In the genomic region with DNA sequence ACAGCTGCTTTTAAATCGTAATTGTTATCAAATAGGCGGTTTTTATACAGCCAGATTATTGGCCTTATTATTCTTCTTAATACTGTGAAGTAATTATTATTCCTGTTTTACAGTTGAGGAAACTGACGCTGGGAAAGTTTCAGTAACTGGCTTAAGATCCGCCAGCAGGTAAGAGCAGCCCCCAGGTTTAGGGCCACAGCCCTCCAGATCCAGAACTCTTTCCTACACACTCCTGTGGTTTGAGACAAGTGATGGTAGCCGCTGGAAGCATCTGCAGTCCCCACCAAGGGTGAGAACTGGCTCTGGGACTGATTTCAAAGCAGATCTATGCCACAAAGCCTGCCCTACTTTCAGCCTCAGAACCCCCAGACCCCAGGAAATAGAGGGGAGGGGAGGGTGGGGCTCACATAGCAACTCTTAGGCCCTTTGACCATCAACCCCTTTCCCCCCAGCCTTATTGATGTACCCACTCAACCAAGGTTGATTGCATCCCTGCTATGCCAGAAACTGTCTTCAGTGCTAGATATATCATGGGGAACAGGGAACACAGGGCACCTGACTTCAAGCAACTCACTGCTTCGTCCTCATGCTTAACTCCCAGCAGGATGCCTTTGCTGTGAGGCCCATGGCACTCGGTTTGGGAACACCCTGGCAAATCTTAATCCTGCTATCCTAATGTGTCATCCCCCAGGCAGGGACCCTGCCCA, we compare ENCODE assay signal across 2 cellular contexts.
TF ChIP-seq lines count a peak whose summit lies in the region.

No MANE protein-coding gene starts in this region.

TF ChIP-seq in HepG2, 621 proteins besides CTCF, POLR2A, EP300 and RAD21 (continues in another document):
- 0 out of 2 replicates have a peak, but pooled peaks have one; percentile 40 for TF ChIP-seq EZH2 (conservative IDR thresholded peaks at IDR 0.05; ENCODE audit: low read depth, low read length)
- TF ChIP-seq, protein P1, sequence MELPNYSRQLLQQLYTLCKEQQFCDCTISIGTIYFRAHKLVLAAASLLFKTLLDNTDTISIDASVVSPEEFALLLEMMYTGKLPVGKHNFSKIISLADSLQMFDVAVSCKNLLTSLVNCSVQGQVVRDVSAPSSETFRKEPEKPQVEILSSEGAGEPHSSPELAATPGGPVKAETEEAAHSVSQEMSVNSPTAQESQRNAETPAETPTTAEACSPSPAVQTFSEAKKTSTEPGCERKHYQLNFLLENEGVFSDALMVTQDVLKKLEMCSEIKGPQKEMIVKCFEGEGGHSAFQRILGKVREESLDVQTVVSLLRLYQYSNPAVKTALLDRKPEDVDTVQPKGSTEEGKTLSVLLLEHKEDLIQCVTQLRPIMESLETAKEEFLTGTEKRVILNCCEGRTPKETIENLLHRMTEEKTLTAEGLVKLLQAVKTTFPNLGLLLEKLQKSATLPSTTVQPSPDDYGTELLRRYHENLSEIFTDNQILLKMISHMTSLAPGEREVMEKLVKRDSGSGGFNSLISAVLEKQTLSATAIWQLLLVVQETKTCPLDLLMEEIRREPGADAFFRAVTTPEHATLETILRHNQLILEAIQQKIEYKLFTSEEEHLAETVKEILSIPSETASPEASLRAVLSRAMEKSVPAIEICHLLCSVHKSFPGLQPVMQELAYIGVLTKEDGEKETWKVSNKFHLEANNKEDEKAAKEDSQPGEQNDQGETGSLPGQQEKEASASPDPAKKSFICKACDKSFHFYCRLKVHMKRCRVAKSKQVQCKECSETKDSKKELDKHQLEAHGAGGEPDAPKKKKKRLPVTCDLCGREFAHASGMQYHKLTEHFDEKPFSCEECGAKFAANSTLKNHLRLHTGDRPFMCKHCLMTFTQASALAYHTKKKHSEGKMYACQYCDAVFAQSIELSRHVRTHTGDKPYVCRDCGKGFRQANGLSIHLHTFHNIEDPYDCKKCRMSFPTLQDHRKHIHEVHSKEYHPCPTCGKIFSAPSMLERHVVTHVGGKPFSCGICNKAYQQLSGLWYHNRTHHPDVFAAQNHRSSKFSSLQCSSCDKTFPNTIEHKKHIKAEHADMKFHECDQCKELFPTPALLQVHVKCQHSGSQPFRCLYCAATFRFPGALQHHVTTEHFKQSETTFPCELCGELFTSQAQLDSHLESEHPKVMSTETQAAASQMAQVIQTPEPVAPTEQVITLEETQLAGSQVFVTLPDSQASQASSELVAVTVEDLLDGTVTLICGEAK (IDR thresholded peaks at IDR 0.05): no peak
- TF ChIP-seq, protein P1 (CRISPR knock-in tag; IDR thresholded peaks at IDR 0.05): no peak
- TF ChIP-seq, protein P2, sequence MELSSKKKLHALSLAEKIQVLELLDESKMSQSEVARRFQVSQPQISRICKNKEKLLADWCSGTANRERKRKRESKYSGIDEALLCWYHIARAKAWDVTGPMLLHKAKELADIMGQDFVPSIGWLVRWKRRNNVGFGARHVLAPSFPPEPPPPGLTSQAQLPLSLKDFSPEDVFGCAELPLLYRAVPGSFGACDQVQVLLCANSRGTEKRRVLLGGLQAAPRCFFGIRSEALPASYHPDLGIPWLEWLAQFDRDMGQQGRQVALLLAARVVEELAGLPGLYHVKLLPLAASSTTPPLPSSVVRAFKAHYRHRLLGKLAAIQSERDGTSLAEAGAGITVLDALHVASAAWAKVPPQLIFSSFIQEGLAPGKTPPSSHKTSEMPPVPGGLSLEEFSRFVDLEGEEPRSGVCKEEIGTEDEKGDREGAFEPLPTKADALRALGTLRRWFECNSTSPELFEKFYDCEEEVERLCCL (CRISPR knock-in tag; IDR thresholded peaks at IDR 0.05; ENCODE audit: borderline replicate concordance): no peak
- no peak for TF ChIP-seq TBX3 (IDR thresholded peaks at IDR 0.05; ENCODE audit: borderline replicate concordance)
- TF ChIP-seq ZNF224 (CRISPR knock-in tag; IDR thresholded peaks at IDR 0.05): no peak
- TF ChIP-seq SAFB2 (CRISPR knock-in tag; IDR thresholded peaks at IDR 0.05; ENCODE audit: borderline replicate concordance, low read depth): no peak
- no peak for TF ChIP-seq BCL6 (CRISPR knock-in tag; IDR thresholded peaks at IDR 0.05)

TF ChIP-seq in K562, 482 proteins besides CTCF, POLR2A, EP300 and RAD21 (continues in another document):
- TF ChIP-seq, protein P3, sequence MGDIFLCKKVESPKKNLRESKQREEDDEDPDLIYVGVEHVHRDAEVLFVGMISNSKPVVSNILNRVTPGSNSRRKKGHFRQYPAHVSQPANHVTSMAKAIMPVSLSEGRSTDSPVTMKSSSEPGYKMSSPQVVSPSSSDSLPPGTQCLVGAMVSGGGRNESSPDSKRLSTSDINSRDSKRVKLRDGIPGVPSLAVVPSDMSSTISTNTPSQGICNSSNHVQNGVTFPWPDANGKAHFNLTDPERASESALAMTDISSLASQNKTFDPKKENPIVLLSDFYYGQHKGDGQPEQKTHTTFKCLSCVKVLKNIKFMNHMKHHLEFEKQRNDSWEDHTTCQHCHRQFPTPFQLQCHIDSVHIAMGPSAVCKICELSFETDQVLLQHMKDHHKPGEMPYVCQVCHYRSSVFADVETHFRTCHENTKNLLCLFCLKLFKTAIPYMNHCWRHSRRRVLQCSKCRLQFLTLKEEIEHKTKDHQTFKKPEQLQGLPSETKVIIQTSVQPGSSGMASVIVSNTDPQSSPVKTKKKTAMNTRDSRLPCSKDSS (IDR thresholded peaks at IDR 0.05; ENCODE audit: low read depth, partially characterized antibody): no peak
- TF ChIP-seq ZNF12 (CRISPR knock-in tag; IDR thresholded peaks at IDR 0.05) (0 out of 2 replicates have a peak, but pooled peaks have one; percentile 11), BDP1 (IDR thresholded peaks at IDR 0.05; ENCODE audit: insufficient read depth, insufficient read length) (no peak), NR2C1 (IDR thresholded peaks at IDR 0.05) (no peak), NR2C1 (tag; IDR thresholded peaks at IDR 0.05) (no peak), CBFB (CRISPR knock-in tag; IDR thresholded peaks at IDR 0.05) (no peak), BCL6 (CRISPR knock-in tag; IDR thresholded peaks at IDR 0.05) (no peak), ZC3H8 (IDR thresholded peaks at IDR 0.05) (no peak), CBX3 (IDR thresholded peaks at IDR 0.05; ENCODE audit: borderline replicate concordance in 1 of 2, low read length in 2 of 2) (no peak), CEBPG (CRISPR knock-in tag; IDR thresholded peaks at IDR 0.05) (no peak), CEBPG (tag; conservative IDR thresholded peaks at IDR 0.05 in 1 of 2, IDR thresholded peaks at IDR 0.05 in 1 of 2) (no peak), TSC22D4 (tag; IDR thresholded peaks at IDR 0.05) (no peak), NR2C2 (CRISPR knock-in tag; IDR thresholded peaks at IDR 0.05) (no peak), NR2C2 (tag; IDR thresholded peaks at IDR 0.05) (no peak), TCF7 (IDR thresholded peaks at IDR 0.05; ENCODE audit: borderline replicate concordance) (no peak), TCFL5 (CRISPR knock-in tag; conservative IDR thresholded peaks at IDR 0.05) (no peak), POLR2G (IDR thresholded peaks at IDR 0.05; ENCODE audit: low read depth, low read length) (no peak), TEAD4 (IDR thresholded peaks at IDR 0.05; ENCODE audit: low read length) (0 out of 2 replicates have a peak, but pooled peaks have one; percentile 3), TEAD4 (CRISPR knock-in tag; IDR thresholded peaks at IDR 0.05; ENCODE audit: borderline replicate concordance) (no peak)
- TF ChIP-seq, protein P4, sequence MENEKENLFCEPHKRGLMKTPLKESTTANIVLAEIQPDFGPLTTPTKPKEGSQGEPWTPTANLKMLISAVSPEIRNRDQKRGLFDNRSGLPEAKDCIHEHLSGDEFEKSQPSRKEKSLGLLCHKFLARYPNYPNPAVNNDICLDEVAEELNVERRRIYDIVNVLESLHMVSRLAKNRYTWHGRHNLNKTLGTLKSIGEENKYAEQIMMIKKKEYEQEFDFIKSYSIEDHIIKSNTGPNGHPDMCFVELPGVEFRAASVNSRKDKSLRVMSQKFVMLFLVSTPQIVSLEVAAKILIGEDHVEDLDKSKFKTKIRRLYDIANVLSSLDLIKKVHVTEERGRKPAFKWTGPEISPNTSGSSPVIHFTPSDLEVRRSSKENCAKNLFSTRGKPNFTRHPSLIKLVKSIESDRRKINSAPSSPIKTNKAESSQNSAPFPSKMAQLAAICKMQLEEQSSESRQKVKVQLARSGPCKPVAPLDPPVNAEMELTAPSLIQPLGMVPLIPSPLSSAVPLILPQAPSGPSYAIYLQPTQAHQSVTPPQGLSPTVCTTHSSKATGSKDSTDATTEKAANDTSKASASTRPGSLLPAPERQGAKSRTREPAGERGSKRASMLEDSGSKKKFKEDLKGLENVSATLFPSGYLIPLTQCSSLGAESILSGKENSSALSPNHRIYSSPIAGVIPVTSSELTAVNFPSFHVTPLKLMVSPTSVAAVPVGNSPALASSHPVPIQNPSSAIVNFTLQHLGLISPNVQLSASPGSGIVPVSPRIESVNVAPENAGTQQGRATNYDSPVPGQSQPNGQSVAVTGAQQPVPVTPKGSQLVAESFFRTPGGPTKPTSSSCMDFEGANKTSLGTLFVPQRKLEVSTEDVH (IDR thresholded peaks at IDR 0.05; ENCODE audit: low read depth, partially characterized antibody): no peak
- TF ChIP-seq, protein P5, sequence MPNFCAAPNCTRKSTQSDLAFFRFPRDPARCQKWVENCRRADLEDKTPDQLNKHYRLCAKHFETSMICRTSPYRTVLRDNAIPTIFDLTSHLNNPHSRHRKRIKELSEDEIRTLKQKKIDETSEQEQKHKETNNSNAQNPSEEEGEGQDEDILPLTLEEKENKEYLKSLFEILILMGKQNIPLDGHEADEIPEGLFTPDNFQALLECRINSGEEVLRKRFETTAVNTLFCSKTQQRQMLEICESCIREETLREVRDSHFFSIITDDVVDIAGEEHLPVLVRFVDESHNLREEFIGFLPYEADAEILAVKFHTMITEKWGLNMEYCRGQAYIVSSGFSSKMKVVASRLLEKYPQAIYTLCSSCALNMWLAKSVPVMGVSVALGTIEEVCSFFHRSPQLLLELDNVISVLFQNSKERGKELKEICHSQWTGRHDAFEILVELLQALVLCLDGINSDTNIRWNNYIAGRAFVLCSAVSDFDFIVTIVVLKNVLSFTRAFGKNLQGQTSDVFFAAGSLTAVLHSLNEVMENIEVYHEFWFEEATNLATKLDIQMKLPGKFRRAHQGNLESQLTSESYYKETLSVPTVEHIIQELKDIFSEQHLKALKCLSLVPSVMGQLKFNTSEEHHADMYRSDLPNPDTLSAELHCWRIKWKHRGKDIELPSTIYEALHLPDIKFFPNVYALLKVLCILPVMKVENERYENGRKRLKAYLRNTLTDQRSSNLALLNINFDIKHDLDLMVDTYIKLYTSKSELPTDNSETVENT (CRISPR knock-in tag; IDR thresholded peaks at IDR 0.05): no peak
- TF ChIP-seq, protein P6, sequence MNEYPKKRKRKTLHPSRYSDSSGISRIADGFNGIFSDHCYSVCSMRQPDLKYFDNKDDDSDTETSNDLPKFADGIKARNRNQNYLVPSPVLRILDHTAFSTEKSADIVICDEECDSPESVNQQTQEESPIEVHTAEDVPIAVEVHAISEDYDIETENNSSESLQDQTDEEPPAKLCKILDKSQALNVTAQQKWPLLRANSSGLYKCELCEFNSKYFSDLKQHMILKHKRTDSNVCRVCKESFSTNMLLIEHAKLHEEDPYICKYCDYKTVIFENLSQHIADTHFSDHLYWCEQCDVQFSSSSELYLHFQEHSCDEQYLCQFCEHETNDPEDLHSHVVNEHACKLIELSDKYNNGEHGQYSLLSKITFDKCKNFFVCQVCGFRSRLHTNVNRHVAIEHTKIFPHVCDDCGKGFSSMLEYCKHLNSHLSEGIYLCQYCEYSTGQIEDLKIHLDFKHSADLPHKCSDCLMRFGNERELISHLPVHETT (CRISPR knock-in tag; conservative IDR thresholded peaks at IDR 0.05 in 1 of 2, IDR thresholded peaks at IDR 0.05 in 1 of 2): no peak
- TF ChIP-seq, protein P7, sequence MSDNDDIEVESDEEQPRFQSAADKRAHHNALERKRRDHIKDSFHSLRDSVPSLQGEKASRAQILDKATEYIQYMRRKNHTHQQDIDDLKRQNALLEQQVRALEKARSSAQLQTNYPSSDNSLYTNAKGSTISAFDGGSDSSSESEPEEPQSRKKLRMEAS (CRISPR knock-in tag; IDR thresholded peaks at IDR 0.05): no peak
- TF ChIP-seq, protein P8, sequence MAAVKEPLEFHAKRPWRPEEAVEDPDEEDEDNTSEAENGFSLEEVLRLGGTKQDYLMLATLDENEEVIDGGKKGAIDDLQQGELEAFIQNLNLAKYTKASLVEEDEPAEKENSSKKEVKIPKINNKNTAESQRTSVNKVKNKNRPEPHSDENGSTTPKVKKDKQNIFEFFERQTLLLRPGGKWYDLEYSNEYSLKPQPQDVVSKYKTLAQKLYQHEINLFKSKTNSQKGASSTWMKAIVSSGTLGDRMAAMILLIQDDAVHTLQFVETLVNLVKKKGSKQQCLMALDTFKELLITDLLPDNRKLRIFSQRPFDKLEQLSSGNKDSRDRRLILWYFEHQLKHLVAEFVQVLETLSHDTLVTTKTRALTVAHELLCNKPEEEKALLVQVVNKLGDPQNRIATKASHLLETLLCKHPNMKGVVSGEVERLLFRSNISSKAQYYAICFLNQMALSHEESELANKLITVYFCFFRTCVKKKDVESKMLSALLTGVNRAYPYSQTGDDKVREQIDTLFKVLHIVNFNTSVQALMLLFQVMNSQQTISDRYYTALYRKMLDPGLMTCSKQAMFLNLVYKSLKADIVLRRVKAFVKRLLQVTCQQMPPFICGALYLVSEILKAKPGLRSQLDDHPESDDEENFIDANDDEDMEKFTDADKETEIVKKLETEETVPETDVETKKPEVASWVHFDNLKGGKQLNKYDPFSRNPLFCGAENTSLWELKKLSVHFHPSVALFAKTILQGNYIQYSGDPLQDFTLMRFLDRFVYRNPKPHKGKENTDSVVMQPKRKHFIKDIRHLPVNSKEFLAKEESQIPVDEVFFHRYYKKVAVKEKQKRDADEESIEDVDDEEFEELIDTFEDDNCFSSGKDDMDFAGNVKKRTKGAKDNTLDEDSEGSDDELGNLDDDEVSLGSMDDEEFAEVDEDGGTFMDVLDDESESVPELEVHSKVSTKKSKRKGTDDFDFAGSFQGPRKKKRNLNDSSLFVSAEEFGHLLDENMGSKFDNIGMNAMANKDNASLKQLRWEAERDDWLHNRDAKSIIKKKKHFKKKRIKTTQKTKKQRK (IDR thresholded peaks at IDR 0.05; ENCODE audit: borderline replicate concordance, low read depth, low read length): no peak
